ENCODE assay signal across 13 cellular contexts in genomic region chr3:123583563-123583962, GRCh38. TPM values are rescaled to one million over a fixed set of nuclear protein-coding genes. Genes with fewer than 3 reads are reported as not detected.
DNase-seq lines count a peak whose midpoint lies in the region; ATAC-seq, FAIRE-seq and TF ChIP-seq lines count a peak whose summit lies in the region.
"Had no signal": no experiment of that assay in that cellular context is flagged by ENCODE, and none has a peak within 500 bp of the region (broad histone marks: within the 10 kb centered on the region; RNA-seq: fewer than 3 reads in every experiment).

No MANE protein-coding gene starts in this region.

- H3K27me3 ChIP-seq in HCT116 (ENCODE audit: insufficient read depth, low read length): no peaks in the 10 kb centered on the region
- no peaks in the 10 kb centered on the region for H3K27me3 ChIP-seq in astrocyte (ENCODE audit: insufficient read depth, low read length)
- no peaks in the 10 kb centered on the region for H3K27me3 ChIP-seq in keratinocyte (ENCODE audit: control insufficient read depth, extremely low read depth, insufficient read depth, low read length)
- H3K27me3 ChIP-seq: stomach had no signal

- no peaks in the 10 kb centered on the region for H3K9me2 ChIP-seq in HCT116 (ENCODE audit: insufficient read depth)

- H3K9me3 ChIP-seq in HCT116 (ENCODE audit: control insufficient read depth in 1 of 2, insufficient read depth in 1 of 2, low read depth in 1 of 2, low read length in 2 of 2): no peaks in the 10 kb centered on the region
- H3K9me3 ChIP-seq in astrocyte (ENCODE audit: insufficient read depth, low read depth, low read length): no peaks in the 10 kb centered on the region
- H3K9me3 ChIP-seq in keratinocyte (ENCODE audit: control insufficient read depth, low read depth, low read length): no peaks in the 10 kb centered on the region
- H3K9me3 ChIP-seq: stomach had no signal

- H4K20me1 ChIP-seq in HCT116 (ENCODE audit: insufficient read depth) (no peaks in the 10 kb centered on the region), astrocyte (ENCODE audit: insufficient read depth, low read length) (peaks cover 23% of the 10 kb centered on the region), keratinocyte (ENCODE audit: control insufficient read depth, extremely low read depth, insufficient read depth, low read length) (no peaks in the 10 kb centered on the region)

- RAD21 ChIA-PET in HCT116 (lab: Charles Lee; ENCODE audit: low non-redundant PET in 1 of 2, low total read pairs in 2 of 2, uncharacterized antibody in 2 of 2, unreplicated experiment in 2 of 2): no interaction called here

- no peaks in the 10 kb centered on the region for H3K9me3 Mint-ChIP-seq in astrocyte (ENCODE audit: unreplicated experiment)

- FAIRE-seq in astrocyte (lab: Jason Lieb, UNC) (no peak), keratinocyte (lab: Jason Lieb, UNC) (no peak)

- CTCF ChIA-PET in AG04449 (lab: Yijun Ruan, JAX) (interaction anchor here (1.0 to 4.4 kb wide), 7 partner anchors 8 to 140 kb away, joined by 3 to 22 read pairs (median 6); no protein-coding TSS in a partner anchor), HCT116 (lab: Charles Lee) (no interaction called here)

- ATAC-seq in HCT116: no peak
- ATAC-seq in GM21390 (IDR thresholded peaks at IDR 0.05; ENCODE audit: unreplicated experiment): no peak
- ATAC-seq in HG02885 (IDR thresholded peaks at IDR 0.05; ENCODE audit: poor library complexity, unreplicated experiment): no peak
- ATAC-seq in GM21423 (IDR thresholded peaks at IDR 0.05; ENCODE audit: unreplicated experiment): no peak
- no peak for ATAC-seq in left colon

- H3K9me1 ChIP-seq in keratinocyte (ENCODE audit: control insufficient read depth, extremely low read depth, insufficient read depth, low read length): no peaks in the 10 kb centered on the region

- H2AFZ ChIP-seq in HCT116 (ENCODE audit: low read depth, low read length, poor library complexity, severe bottlenecking) (no peak overlapping the region), astrocyte (ENCODE audit: low read depth, low read length) (no peak overlapping the region), keratinocyte (ENCODE audit: control insufficient read depth, low read length) (no peak overlapping the region)

- H3K27me3 Mint-ChIP-seq in astrocyte (ENCODE audit: low read depth, unreplicated experiment): no peaks in the 10 kb centered on the region

- peaks cover 2% of the 10 kb centered on the region for H3K4me1 Mint-ChIP-seq in astrocyte (ENCODE audit: low read depth, unreplicated experiment)

- dilution Hi-C loops in keratinocyte (cut with MboI; ENCODE audit: extremely low pct_ligation_motif_present, low sequenced_read_pairs): no loop called here

- TF ChIP-seq CTCF in AG04449 (IDR thresholded peaks at IDR 0.05; ENCODE audit: insufficient read depth, low read length, missing control alignments) (no peak), HCT116 (IDR thresholded peaks at IDR 0.05 in 2 of 3, conservative IDR thresholded peaks at IDR 0.05 in 1 of 3; ENCODE audit: borderline replicate concordance in 1 of 3, insufficient read depth in 1 of 3, low read depth in 2 of 3, low read length in 2 of 3) (no peak), astrocyte (IDR thresholded peaks at IDR 0.05; ENCODE audit: insufficient read depth, low read depth, low read length) (no peak), keratinocyte (optimal IDR thresholded peaks at IDR 0.05 in 1 of 3, IDR thresholded peaks at IDR 0.05 in 1 of 3, conservative IDR thresholded peaks at IDR 0.05 in 1 of 3; ENCODE audit: extremely low read depth in 1 of 3, insufficient read depth in 2 of 3, low read length in 3 of 3) (no peak)

- peaks cover 52% of the 10 kb centered on the region for H3K79me2 ChIP-seq in HCT116 (ENCODE audit: insufficient read depth, low read length)
- peaks cover 38% of the 10 kb centered on the region for H3K79me2 ChIP-seq in astrocyte (ENCODE audit: insufficient read depth, low read length)
- peaks cover 48% of the 10 kb centered on the region for H3K79me2 ChIP-seq in keratinocyte (ENCODE audit: control insufficient read depth, insufficient read depth, low read length)

- H3K4me3 ChIP-seq in AG04449 (ENCODE audit: low read depth, low read length) (peak overlapping the region; percentile 68), HCT116 (replicated peaks in 1 of 2; ENCODE audit: low read depth in 1 of 2, low read length in 2 of 2) (peak overlapping the region; percentile 68 to 78), astrocyte (ENCODE audit: insufficient read depth, low read depth, low read length) (peak overlapping the region; percentile 85), keratinocyte (ENCODE audit: control insufficient read depth in 2 of 3, extremely low read depth in 1 of 3, insufficient read depth in 2 of 3, low read depth in 1 of 3, low read length in 3 of 3) (peak overlapping the region; percentile 60 to 98 (median 96))

- H3K9ac ChIP-seq in HCT116 (ENCODE audit: low read length) (peak overlapping the region; percentile 83), astrocyte (ENCODE audit: low read length) (no peak overlapping the region), keratinocyte (ENCODE audit: control insufficient read depth, extremely low read depth, insufficient read depth, low read length) (peak overlapping the region; percentile 99)

- BruUV-seq in HCT116 (replicated peaks; lab: Mats Ljungman, UMichigan): TSS peak; percentile 68

- no peak overlapping the region for H3K4me3 Mint-ChIP-seq in astrocyte (ENCODE audit: unreplicated experiment)
- H3K4me3 Mint-ChIP-seq: CD14-positive monocyte had no signal

- no peak for TF ChIP-seq RAD21 in HCT116 (IDR thresholded peaks at IDR 0.05; ENCODE audit: low read depth)

- no peak overlapping the region for H3K27ac Mint-ChIP-seq in astrocyte (ENCODE audit: unreplicated experiment)

- H3K27ac ChIP-seq in HCT116 (ENCODE audit: low read depth, low read length) (no peak overlapping the region), astrocyte (ENCODE audit: low read depth, low read length) (no peak overlapping the region), keratinocyte (ENCODE audit: control insufficient read depth, insufficient read depth, low read length) (peak overlapping the region; percentile 100)

- POLR2A ChIA-PET in AG04449 (lab: Yijun Ruan, JAX) (interaction anchor here (0.6 to 1.2 kb wide), 2 partner anchors 37 to 158 kb away, joined by 3 read pairs; no protein-coding TSS in a partner anchor), HCT116 (lab: Charles Lee) (no interaction called here)

- H3K4me1 ChIP-seq in HCT116 (ENCODE audit: control insufficient read depth in 1 of 2, insufficient read depth in 2 of 2, low read length in 2 of 2): peaks cover 11 to 21% of the 10 kb centered on the region in 2 experiments
- peaks cover 23% of the 10 kb centered on the region for H3K4me1 ChIP-seq in astrocyte (ENCODE audit: insufficient read depth, low read length)
- peaks cover 23% of the 10 kb centered on the region for H3K4me1 ChIP-seq in keratinocyte (ENCODE audit: control insufficient read depth, extremely low read depth, insufficient read depth, low read length)

- intact Hi-C loops in HCT116 (cut with micrococcal nuclease) (no loop called here), left colon (cut with DNase I, micrococcal nuclease) (no loop called here)

- no peak for DNase-seq in AG04449 (ENCODE audit: low read depth, low spot score)
- DNase-seq in HCT116 (ENCODE audit: low read depth, low spot score): no peak
- DNase-seq in astrocyte (ENCODE audit: low read depth): no peak
- no peak for DNase-seq in keratinocyte (ENCODE audit: low read depth, low spot score)
- no peak for DNase-seq in left colon
- DNase-seq: activated CD8-positive, alpha-beta memory T cell treated with anti-CD3 and anti-CD28 coated beads for 24 hours; NCI-H1930; stimulated activated CD4-positive, alpha-beta T cell treated with anti-CD3 and anti-CD28 coated beads, Interleukin-2, amount 100 ng/mL, for 24 hours; stomach had no signal

- TF ChIP-seq POLR2A in HCT116 (IDR thresholded peaks at IDR 0.05; ENCODE audit: borderline replicate concordance, extremely low read depth, insufficient read depth, insufficient read length): no peak

- H3K36me3 Mint-ChIP-seq in astrocyte (ENCODE audit: low read depth, unreplicated experiment): peaks cover 3% of the 10 kb centered on the region

- H3K4me2 ChIP-seq in HCT116 (ENCODE audit: low read length) (peak overlapping the region; percentile 91), astrocyte (ENCODE audit: low read length) (peak overlapping the region; percentile 89), keratinocyte (ENCODE audit: control insufficient read depth, extremely low read depth, insufficient read depth, low read depth, low read length) (peak overlapping the region; percentile 78)

- H3K36me3 ChIP-seq in HCT116 (ENCODE audit: control insufficient read depth in 1 of 2, insufficient read depth in 2 of 2, low read length in 2 of 2): peaks cover 9 to 13% of the 10 kb centered on the region in 2 experiments; a peak in 2 of 4 replicates
- peaks cover 10% of the 10 kb centered on the region for H3K36me3 ChIP-seq in astrocyte (ENCODE audit: insufficient read depth, low read length)
- peaks cover 15 to 19% of the 10 kb centered on the region in 2 experiments for H3K36me3 ChIP-seq in keratinocyte (ENCODE audit: control insufficient read depth in 2 of 2, extremely low read depth in 1 of 2, insufficient read depth in 2 of 2, low read length in 2 of 2)

TF ChIP-seq in HCT116, 20 proteins besides CTCF, POLR2A, EP300 and RAD21 (continues in another document):
- TF ChIP-seq SRF (IDR thresholded peaks at IDR 0.05; ENCODE audit: low read depth) (no peak), YY1 (IDR thresholded peaks at IDR 0.05; ENCODE audit: extremely low read depth, insufficient replicate concordance, low read depth, low read length) (no peak), ELF1 (IDR thresholded peaks at IDR 0.05; ENCODE audit: borderline replicate concordance, low read depth) (no peak), TCF7L2 (IDR thresholded peaks at IDR 0.05; ENCODE audit: borderline replicate concordance, extremely low read depth, insufficient read depth, insufficient read length) (no peak), ZFX (IDR thresholded peaks at IDR 0.05) (no peak), EZH2phosphoT487 (IDR thresholded peaks at IDR 0.05; ENCODE audit: borderline replicate concordance) (no peak), CEBPB (IDR thresholded peaks at IDR 0.05; ENCODE audit: low read depth) (no peak), CBX3 (IDR thresholded peaks at IDR 0.05; ENCODE audit: low read depth) (no peak), POLR2AphosphoS5 (IDR thresholded peaks at IDR 0.05; ENCODE audit: low read depth, low read length) (no peak)

RNA-seq across cellular contexts. Expression of gene HACD2, which starts 1.3 kb away (rescaled TPM):
- total RNA-seq in HCT116 (2021; ENCODE audit: unreplicated experiment): 43.0 TPM
- 11.7 and 16.4 TPM in 2 replicates for polyA plus RNA-seq in HCT116 (2012)
- total RNA-seq in astrocyte: 31.4 and 34.3 TPM in 2 replicates
- 85.8 to 146 TPM (median 124 TPM) in 3 replicates for polyA plus RNA-seq in keratinocyte
- 34.3 TPM for polyA plus RNA-seq in keratinocyte (2011; ENCODE audit: low read depth)
- polyA plus RNA-seq in keratinocyte (2011; cell fraction: cytosol; rRNA removed): 50.9 and 112 TPM in 2 replicates
- 146 and 190 TPM in 2 replicates for polyA plus RNA-seq in keratinocyte (2011; cell fraction: nucleus; rRNA removed)
- 57.9 and 59.7 TPM in 2 replicates for polyA plus RNA-seq in keratinocyte (2012; ENCODE audit: low replicate concordance)
- polyA minus RNA-seq in keratinocyte: 83.0 to 239 TPM (median 181 TPM) in 3 replicates
- polyA minus RNA-seq in keratinocyte (2011; cell fraction: cytosol; rRNA and poly(A)+ RNA removed): 73.3 TPM
- 131 and 227 TPM in 2 replicates for polyA minus RNA-seq in keratinocyte (2011; cell fraction: nucleus; rRNA and poly(A)+ RNA removed)
- total RNA-seq in left colon: 10 to 100 TPM; 60.8 to 63.5 TPM
